9 cellular contexts compared by ENCODE assay signal in genomic region chr21:25862596-25862995, GRCh38.
DNase-seq lines count a peak whose midpoint lies in the region; ATAC-seq and TF ChIP-seq lines count a peak whose summit lies in the region.
"Had no signal": no experiment of that assay in that cellular context is flagged by ENCODE, and none has a peak within 500 bp of the region (broad histone marks: within the 10 kb centered on the region; RNA-seq: fewer than 3 reads in every experiment).

No MANE protein-coding gene starts in this region.

- H2AFZ ChIP-seq in PC-3 (ENCODE audit: low read length): no peak overlapping the region

- H3K9me3 Mint-ChIP-seq in activated CD8-positive, alpha-beta memory T cell treated with anti-CD3 and anti-CD28 coated beads, Interleukin-2, amount 10 ng/mL, durations not matched to agents 7 days and 5 days (ENCODE audit: low read depth): no peaks in the 10 kb centered on the region
- H3K9me3 Mint-ChIP-seq: central memory CD8-positive, alpha-beta T cell had no signal

- no peaks in the 10 kb centered on the region for H3K36me3 Mint-ChIP-seq in activated CD8-positive, alpha-beta memory T cell treated with anti-CD3 and anti-CD28 coated beads, Interleukin-2, amount 10 ng/mL, durations not matched to agents 7 days and 5 days

- H3K27ac Mint-ChIP-seq in activated CD8-positive, alpha-beta memory T cell treated with anti-CD3 and anti-CD28 coated beads, Interleukin-2, amount 10 ng/mL, durations not matched to agents 7 days and 5 days: no peak overlapping the region

- H3K27me3 ChIP-seq in H7 (ENCODE audit: control insufficient read depth, insufficient read depth, low read length) (no peaks in the 10 kb centered on the region), PC-3 (ENCODE audit: low read length) (no peaks in the 10 kb centered on the region), spleen (replicated peaks in 1 of 7) (no peaks in the 10 kb centered on the region)

- no peaks in the 10 kb centered on the region for H3K79me2 ChIP-seq in PC-3 (ENCODE audit: low read length)

- H3K9me2 ChIP-seq in PC-3 (replicated peaks; ENCODE audit: low read length): no peaks in the 10 kb centered on the region

- no peak overlapping the region for H3K4me3 Mint-ChIP-seq in activated CD8-positive, alpha-beta memory T cell treated with anti-CD3 and anti-CD28 coated beads, Interleukin-2, amount 10 ng/mL, durations not matched to agents 7 days and 5 days
- H3K4me3 Mint-ChIP-seq: central memory CD8-positive, alpha-beta T cell had no signal

- no peaks in the 10 kb centered on the region for H3F3A ChIP-seq in PC-3 (ENCODE audit: low read length, unreplicated experiment)

- H4K20me1 ChIP-seq in PC-3 (ENCODE audit: low read length): no peaks in the 10 kb centered on the region

- no peak overlapping the region for H3K4me3 ChIP-seq in H7 (ENCODE audit: insufficient read depth, low read depth, low read length)
- no peak overlapping the region for H3K4me3 ChIP-seq in PC-3 (ENCODE audit: low read length)
- no peak overlapping the region for H3K4me3 ChIP-seq in epithelial cell of proximal tubule (ENCODE audit: low read depth, low read length)
- no peak overlapping the region for H3K4me3 ChIP-seq in spleen
- H3K4me3 ChIP-seq in coronary artery: no peak overlapping the region

- 47 to 67% (median 51%) methylated on average over 1 of the region's 1 CpG for WGBS in spleen, 5 donors

- H3K9ac ChIP-seq in PC-3 (ENCODE audit: low read length): no peak overlapping the region

- no peak for ATAC-seq in activated CD8-positive, alpha-beta memory T cell treated with anti-CD3 and anti-CD28 coated beads, Interleukin-2, amount 10 ng/mL, durations not matched to agents 7 days and 5 days
- ATAC-seq in PC-3 (peak; percentile 57), HG03457 (IDR thresholded peaks at IDR 0.05; ENCODE audit: unreplicated experiment) (no peak)

- H3K9me3 ChIP-seq in PC-3 (ENCODE audit: low read length) (no peaks in the 10 kb centered on the region), spleen (no peaks in the 10 kb centered on the region)

- intact Hi-C loops in PC-3 (cut with micrococcal nuclease): loop anchor here (1.0 to 10.0 kb wide), 3 partner anchors 72 to 254 kb away; partner anchors contain the start of genes ATP5PF and GABPA
- intact Hi-C loops in spleen (cut with DNase I; ENCODE audit: low total_unique reads): no loop called here

- no peak overlapping the region for H3K4me2 ChIP-seq in PC-3 (ENCODE audit: low read length)

- CTCF ChIA-PET in activated CD8-positive, alpha-beta memory T cell treated with anti-CD3 and anti-CD28 coated beads, Interleukin-2, amount 10 ng/mL, durations not matched to agents 7 days and 5 days (lab: Charles Lee): interaction anchor here (1.0 to 1.7 kb wide), 4 partner anchors 23 to 254 kb away, joined by 3 to 7 read pairs (median 3); no protein-coding TSS in a partner anchor
- CTCF ChIA-PET in PC-3 (lab: Charles Lee): interaction anchor here (0.5 to 0.7 kb wide), 2 partner anchors 72 to 221 kb away, joined by 3 to 6 read pairs; no protein-coding TSS in a partner anchor

- no peaks in the 10 kb centered on the region for H3K36me3 ChIP-seq in H7 (replicated peaks; ENCODE audit: control insufficient read depth, insufficient read depth, low read length)
- H3K36me3 ChIP-seq in PC-3 (ENCODE audit: low read depth, low read length): no peaks in the 10 kb centered on the region
- H3K36me3 ChIP-seq in spleen: no peaks in the 10 kb centered on the region

- H3K4me1 ChIP-seq in PC-3 (ENCODE audit: insufficient read depth, low read length) (no peaks in the 10 kb centered on the region), spleen (no peaks in the 10 kb centered on the region)

- POLR2A ChIA-PET in PC-3 (lab: Charles Lee; ENCODE audit: unreplicated experiment): no interaction called here

- no TSS peak for BruUV-seq in PC-3 (replicated peaks; lab: Mats Ljungman, UMichigan)

- peak; percentile 41 for DNase-seq in activated CD8-positive, alpha-beta memory T cell treated with anti-CD3 and anti-CD28 coated beads, Interleukin-2, amount 10 ng/mL, durations not matched to agents 7 days and 5 days
- no peak for DNase-seq in activated CD8-positive, alpha-beta memory T cell treated with anti-CD3 and anti-CD28 coated beads, Interleukin-2, amount 50 U/mL, for 48 hours
- DNase-seq in H7: peak; percentile 37
- peak; percentile 74 for DNase-seq in PC-3
- no peak for DNase-seq in epithelial cell of proximal tubule (ENCODE audit: low read depth)
- no peak for DNase-seq in spleen
- DNase-seq in coronary artery (ENCODE audit: low spot score): no peak

- TF ChIP-seq CTCF in PC-3 (conservative IDR thresholded peaks at IDR 0.05; ENCODE audit: low read depth, low read length) (peak; percentile 96), epithelial cell of proximal tubule (conservative IDR thresholded peaks at IDR 0.05; ENCODE audit: low read depth, low read length) (peak; percentile 96), spleen (IDR thresholded peaks at IDR 0.05 in 8 of 11, conservative IDR thresholded peaks at IDR 0.05 in 3 of 11) (peak in 8 of 11 experiments; percentile 26 to 71 (median 58)), coronary artery (IDR thresholded peaks at IDR 0.05) (no peak)

- no peak for TF ChIP-seq POLR2A in spleen (IDR thresholded peaks at IDR 0.05)

- H3K27me3 Mint-ChIP-seq in activated CD8-positive, alpha-beta memory T cell treated with anti-CD3 and anti-CD28 coated beads, Interleukin-2, amount 10 ng/mL, durations not matched to agents 7 days and 5 days: peaks cover 30% of the 10 kb centered on the region

- H3K4me1 Mint-ChIP-seq in activated CD8-positive, alpha-beta memory T cell treated with anti-CD3 and anti-CD28 coated beads, Interleukin-2, amount 10 ng/mL, durations not matched to agents 7 days and 5 days: peaks cover 9% of the 10 kb centered on the region
- H3K4me1 Mint-ChIP-seq: central memory CD8-positive, alpha-beta T cell had no signal

- H3K27ac ChIP-seq in PC-3 (ENCODE audit: low read length) (no peak overlapping the region), spleen (no peak overlapping the region), coronary artery (no peak overlapping the region)

Comparison
In these comparisons a context has a peak if more than half of its experiments do, and no peak if none do; other contexts are left out.
1. DNase-seq: peak in activated CD8-positive, alpha-beta memory T cell treated with anti-CD3 and anti-CD28 coated beads, Interleukin-2, amount 10 ng/mL, durations not matched to agents 7 days and 5 days (single experiment), H7 (single experiment) and PC-3 (single experiment); none in activated CD8-positive, alpha-beta memory T cell treated with anti-CD3 and anti-CD28 coated beads, Interleukin-2, amount 50 U/mL, for 48 hours (single experiment), epithelial cell of proximal tubule (single experiment), spleen (single experiment) and coronary artery (single experiment).